Comparison of ENCODE assay signal across 14 cellular contexts in genomic region chr7:92693519-92693918, GRCh38.
DNase-seq lines count a peak whose midpoint lies in the region; ATAC-seq and TF ChIP-seq lines count a peak whose summit lies in the region.
"Had no signal": no experiment of that assay in that cellular context is flagged by ENCODE, and none has a peak within 500 bp of the region (broad histone marks: within the 10 kb centered on the region; RNA-seq: fewer than 3 reads in every experiment).

No MANE protein-coding gene starts in this region.

- no TSS peak for BruUV-seq in Panc1 (replicated peaks; lab: Mats Ljungman, UMichigan)

- peaks cover 67% of the 10 kb centered on the region for H3K36me3 Mint-ChIP-seq in stimulated activated naive CD8-positive, alpha-beta T cell treated with anti-CD3 and anti-CD28 coated beads, Interleukin-15, Interleukin-2, amounts not matched to agents 100 ng/mL and 50 ng/mL, for 24 hours (ENCODE audit: low read depth)
- peaks cover 4% of the 10 kb centered on the region for H3K36me3 Mint-ChIP-seq in endodermal cell (ENCODE audit: low read depth)

- no CpG with 5 or more reads among the region's 1 CpG for WGBS in endodermal cell (ENCODE audit: insufficient coverage in 1 of 2, insufficient read length in 1 of 2), 2 experiments

- TF ChIP-seq CTCF in Panc1 (IDR thresholded peaks at IDR 0.05) (no peak), endodermal cell (conservative IDR thresholded peaks at IDR 0.05) (no peak)

- H3K9me3 ChIP-seq in Panc1 (ENCODE audit: control insufficient read depth, insufficient read depth, low read depth, low read length) (peaks cover 6% of the 10 kb centered on the region; the same call in 1 of the 2 replicates), endodermal cell (ENCODE audit: control insufficient read depth, low read length) (peaks cover 5% of the 10 kb centered on the region)

- peaks cover 80% of the 10 kb centered on the region for H3K4me1 Mint-ChIP-seq in stimulated activated naive CD8-positive, alpha-beta T cell treated with anti-CD3 and anti-CD28 coated beads, Interleukin-15, Interleukin-2, amounts not matched to agents 100 ng/mL and 50 ng/mL, for 24 hours (ENCODE audit: low read depth)
- H3K4me1 Mint-ChIP-seq in endodermal cell = peaks cover 23% of the 10 kb centered on the region

- no peaks in the 10 kb centered on the region for H3K9me3 Mint-ChIP-seq in stimulated activated naive CD8-positive, alpha-beta T cell treated with anti-CD3 and anti-CD28 coated beads, Interleukin-15, Interleukin-2, amounts not matched to agents 100 ng/mL and 50 ng/mL, for 24 hours
- H3K9me3 Mint-ChIP-seq in endodermal cell = peaks cover 2% of the 10 kb centered on the region

- no peak for DNase-seq in stimulated activated naive CD8-positive, alpha-beta T cell treated with anti-CD3 and anti-CD28 coated beads, Interleukin-15, Interleukin-2, amounts not matched to agents 100 U/mL and 50 U/mL, for 24 hours
- DNase-seq in Panc1 (ENCODE audit: low read depth, low spot score) = no peak
- no peak for DNase-seq in endodermal cell
- no peak for DNase-seq in activated effector memory CD4-positive, alpha-beta T cell treated with anti-CD3 and anti-CD28 coated beads, Interleukin-2, amount 50 U/mL, for 16 hours
- DNase-seq: CD8-positive, alpha-beta memory T cell; EL; Karpas-422; NCI-H187 treated with DMSO at 0.1 percent for 48 hours; NCI-H510A treated with DMSO at 0.1 percent for 48 hours; SIG-M5 had no signal

- intact Hi-C loops in Panc1 (cut with micrococcal nuclease; ENCODE audit: unreplicated experiment) = loop anchor here (5.0 kb wide), 1 partner anchor 359 kb away; no protein-coding TSS in a partner anchor

- peaks cover 41% of the 10 kb centered on the region for H3K4me1 ChIP-seq in Panc1 (ENCODE audit: control insufficient read depth, insufficient read depth, low read length)
- H3K4me1 ChIP-seq in endodermal cell (ENCODE audit: control insufficient read depth, insufficient read depth, low read length) = peaks cover 13% of the 10 kb centered on the region

- H3K4me3 ChIP-seq in Panc1 (ENCODE audit: low read depth in 2 of 2, low read length in 2 of 2) (no peak overlapping the region), endodermal cell (ENCODE audit: low read length) (peak overlapping the region; percentile 33)
- H3K4me3 ChIP-seq: BLaER1 had no signal

- in situ Hi-C loops in Panc1 (cut with HindIII; ENCODE audit: low pct_unique_long_range_greater_than_20kb, low sequenced_read_pairs) = no loop called here

- peak overlapping the region; percentile 97 for H3K27ac ChIP-seq in Panc1 (ENCODE audit: low read length)
- no peak overlapping the region for H3K27ac ChIP-seq in endodermal cell (ENCODE audit: low read depth, low read length)
- H3K27ac ChIP-seq: BLaER1 had no signal

- H3K27me3 Mint-ChIP-seq in stimulated activated naive CD8-positive, alpha-beta T cell treated with anti-CD3 and anti-CD28 coated beads, Interleukin-15, Interleukin-2, amounts not matched to agents 100 ng/mL and 50 ng/mL, for 24 hours = no peaks in the 10 kb centered on the region
- no peaks in the 10 kb centered on the region for H3K27me3 Mint-ChIP-seq in endodermal cell (ENCODE audit: insufficient read depth)

- H3K9ac ChIP-seq in endodermal cell (ENCODE audit: extremely low read depth, low read length, poor library complexity, severe bottlenecking) = no peak overlapping the region
- H3K9ac ChIP-seq: BLaER1 had no signal

- POLR2A ChIA-PET in Panc1 (lab: Charles Lee) = no interaction called here

- H3K4me3 Mint-ChIP-seq in stimulated activated naive CD8-positive, alpha-beta T cell treated with anti-CD3 and anti-CD28 coated beads, Interleukin-15, Interleukin-2, amounts not matched to agents 100 ng/mL and 50 ng/mL, for 24 hours = no peak overlapping the region
- no peak overlapping the region for H3K4me3 Mint-ChIP-seq in endodermal cell
- H3K4me3 Mint-ChIP-seq: CD8-positive, alpha-beta memory T cell had no signal

- ATAC-seq in stimulated activated naive CD8-positive, alpha-beta T cell treated with anti-CD3 and anti-CD28 coated beads, Interleukin-15, Interleukin-2, amounts not matched to agents 100 U/mL and 50 U/mL, for 24 hours = no peak
- ATAC-seq in Panc1 (no peak), HG02852 (IDR thresholded peaks at IDR 0.05; ENCODE audit: unreplicated experiment) (no peak), HG03565 (IDR thresholded peaks at IDR 0.05; ENCODE audit: unreplicated experiment) (no peak)

- CTCF ChIA-PET in Panc1 (lab: Charles Lee) = no interaction called here

- H3K27ac Mint-ChIP-seq in stimulated activated naive CD8-positive, alpha-beta T cell treated with anti-CD3 and anti-CD28 coated beads, Interleukin-15, Interleukin-2, amounts not matched to agents 100 ng/mL and 50 ng/mL, for 24 hours = peak overlapping the region; percentile 38
- H3K27ac Mint-ChIP-seq in endodermal cell = no peak overlapping the region

- H3K36me3 ChIP-seq in Panc1 (ENCODE audit: control insufficient read depth, insufficient read depth, low read length) (no peaks in the 10 kb centered on the region), endodermal cell (ENCODE audit: control insufficient read depth, insufficient read depth, low read length) (peaks cover 10% of the 10 kb centered on the region)

- no peaks in the 10 kb centered on the region for H3K27me3 ChIP-seq in Panc1 (ENCODE audit: control insufficient read depth, insufficient read depth, low read length)
- H3K27me3 ChIP-seq in endodermal cell (ENCODE audit: control insufficient read depth, insufficient read depth, low read length, poor library complexity, severe bottlenecking) = no peaks in the 10 kb centered on the region
